8 cellular contexts compared by ENCODE assay signal in the genomic region with DNA sequence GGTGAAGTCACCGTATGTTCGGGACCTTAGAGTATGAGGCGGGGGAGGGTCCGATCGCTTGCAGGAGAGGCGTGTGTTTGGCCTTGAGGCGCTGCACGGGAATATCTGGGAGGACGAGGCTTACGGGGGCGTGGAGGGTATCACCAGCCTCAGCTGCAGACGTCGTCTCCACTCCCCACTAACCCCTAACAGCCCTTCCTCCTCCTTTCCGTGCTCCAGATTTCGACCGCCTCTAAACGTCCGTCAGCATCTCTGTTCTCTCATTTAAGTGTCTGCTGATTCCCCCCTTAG. TPM values are rescaled to one million over a fixed set of nuclear protein-coding genes. Genes with fewer than 3 reads are reported as not detected.
DNase-seq lines count a peak whose midpoint lies in the region; ATAC-seq and TF ChIP-seq lines count a peak whose summit lies in the region.

No MANE protein-coding gene starts in this region.

- H3K27ac Mint-ChIP-seq in activated CD4-positive, alpha-beta T cell treated with anti-CD3 and anti-CD28 coated beads for 36 hours, result peak overlapping the region; percentile 85

- H3K4me3 ChIP-seq in WI38 (ENCODE audit: low read depth, low read length) (peak overlapping the region; percentile 75), heart right ventricle (peak overlapping the region; percentile 73 to 100 (median 93)), skeletal muscle cell (ENCODE audit: low read depth, low read length) (peak overlapping the region; percentile 86)

- peaks cover 4 to 17% (median 9%) of the 10 kb centered on the region in 9 donors for H3K4me1 ChIP-seq in heart right ventricle

- peak overlapping the region; percentile 73 to 98 (median 90) for H3K27ac ChIP-seq in heart right ventricle

- POLR2A ChIA-PET in activated CD4-positive, alpha-beta T cell treated with anti-CD3 and anti-CD28 coated beads for 36 hours (lab: Charles Lee), result no interaction called here

- H3K36me3 ChIP-seq in heart right ventricle, result peaks cover 0 to 35% (median 16%) of the 10 kb centered on the region in 9 donors

- DNase-seq in activated CD4-positive, alpha-beta T cell treated with anti-CD3 and anti-CD28 coated beads for 36 hours, result no peak
- no peak for DNase-seq in activated CD4-positive, alpha-beta T cell treated with anti-CD3 and anti-CD28 coated beads, Interleukin-2, amount 50 U/mL, for 1 hour
- DNase-seq in heart right ventricle, result no peak
- no peak for DNase-seq in skeletal muscle cell (ENCODE audit: low read depth)
- no peak for DNase-seq in NCI-H1436 (lab: John Stamatoyannopoulos, UW)
- no peak for DNase-seq in erythroblast (lab: John Stamatoyannopoulos, UW)
- DNase-seq in stimulated activated CD4-positive, alpha-beta T cell treated with anti-CD3 and anti-CD28 coated beads, Interleukin-4, amount 100 ng/mL, for 4 hours, result no peak

- H3K27me3 Mint-ChIP-seq in activated CD4-positive, alpha-beta T cell treated with anti-CD3 and anti-CD28 coated beads for 36 hours, result no peaks in the 10 kb centered on the region

- no peaks in the 10 kb centered on the region for H3K9me3 Mint-ChIP-seq in activated CD4-positive, alpha-beta T cell treated with anti-CD3 and anti-CD28 coated beads for 36 hours (ENCODE audit: low read depth)

- H3K36me3 Mint-ChIP-seq in activated CD4-positive, alpha-beta T cell treated with anti-CD3 and anti-CD28 coated beads for 36 hours (ENCODE audit: low read depth), result peaks cover 41% of the 10 kb centered on the region

- H3K4me1 Mint-ChIP-seq in activated CD4-positive, alpha-beta T cell treated with anti-CD3 and anti-CD28 coated beads for 36 hours, result peaks cover 23% of the 10 kb centered on the region

- no peak for ATAC-seq in activated CD4-positive, alpha-beta T cell treated with anti-CD3 and anti-CD28 coated beads for 36 hours
- ATAC-seq in heart right ventricle, result peak in 3 of 8 donors; percentile 7 to 15 (median 9)

- TF ChIP-seq CTCF in WI38 (IDR thresholded peaks at IDR 0.05; ENCODE audit: low read depth, low read length) (no peak), heart right ventricle (IDR thresholded peaks at IDR 0.05) (no peak)

- no peaks in the 10 kb centered on the region for H3K27me3 ChIP-seq in heart right ventricle

- peak overlapping the region; percentile 87 for H3K4me3 Mint-ChIP-seq in activated CD4-positive, alpha-beta T cell treated with anti-CD3 and anti-CD28 coated beads for 36 hours

- intact Hi-C loops in activated CD4-positive, alpha-beta T cell treated with anti-CD3 and anti-CD28 coated beads for 36 hours (cut with DNase I, micrococcal nuclease), result loop anchor here in 1 of 2 experiments (5.0 kb wide), 1 partner anchor 912 kb away; a partner anchor contains a TSS
- intact Hi-C loops in heart right ventricle (cut with DNase I), result no loop called here

- 0 to 1% methylated on average over 18 of the region's 18 CpGs for WGBS in heart right ventricle, 2 donors

- TF ChIP-seq POLR2A in erythroblast (IDR thresholded peaks at IDR 0.05; ENCODE audit: low read length), result no peak

- H3K9me3 ChIP-seq in heart right ventricle, result no peaks in the 10 kb centered on the region

- CTCF ChIA-PET in activated CD4-positive, alpha-beta T cell treated with anti-CD3 and anti-CD28 coated beads for 36 hours (lab: Charles Lee), result interaction anchor here (0.7 kb wide), 1 partner anchor 823 kb away, joined by 3 read pairs; no protein-coding TSS in a partner anchor

RNA-seq across cellular contexts. Expression of a gene that starts 23.5 kb away (rescaled TPM):
- 10 to 100 TPM; 22.4 to 23.2 TPM for total RNA-seq in activated CD4-positive, alpha-beta T cell treated with anti-CD3 and anti-CD28 coated beads for 36 hours
- 10 to 100 TPM; 13.5 to 18.0 (median 16.3) TPM for total RNA-seq in heart right ventricle
- 1 to 10 TPM; 7.2 to 7.7 TPM for polyA plus RNA-seq in heart right ventricle

RNA-seq across cellular contexts. Expression of a gene that starts 23.6 kb away (rescaled TPM):
- under 1 TPM in 1 of 2 experiments, not detected in 1; 0.48 TPM for total RNA-seq in activated CD4-positive, alpha-beta T cell treated with anti-CD3 and anti-CD28 coated beads for 36 hours
- under 1 TPM in 3 of 10 donors, not detected in 7; 0.07 to 0.11 (median 0.10) TPM for total RNA-seq in heart right ventricle
- polyA plus RNA-seq in heart right ventricle, result under 1 TPM in 1 of 2 donors, not detected in 1; 0.06 TPM
